In genomic region chr10:102715880-102716279, GRCh38 we compare ENCODE assay signal across 10 cellular contexts. TPM values are rescaled to one million over a fixed set of nuclear protein-coding genes. Genes with fewer than 3 reads are reported as not detected.
DNase-seq lines count a peak whose midpoint lies in the region; ATAC-seq lines count a peak whose summit lies in the region.
"Had no signal": no experiment of that assay in that cellular context is flagged by ENCODE, and none has a peak within 500 bp of the region (broad histone marks: within the 10 kb centered on the region; RNA-seq: fewer than 3 reads in every experiment).

No MANE protein-coding gene starts in this region.

- peaks cover 5% of the 10 kb centered on the region for H3K36me3 ChIP-seq in iPS-18a (ENCODE audit: control insufficient read depth, low read depth, low read length)
- H3K36me3 ChIP-seq: ovary had no signal

- peak overlapping the region; percentile 93 for H3K4me3 Mint-ChIP-seq in stimulated activated naive CD8-positive, alpha-beta T cell treated with anti-CD3 and anti-CD28 coated beads, Interleukin-15, Interleukin-2, amounts not matched to agents 100 ng/mL and 50 ng/mL, for 24 hours
- H3K4me3 Mint-ChIP-seq in T-cell, result peak overlapping the region; percentile 37 to 97 (median 61)

- H3K9ac ChIP-seq in iPS-18a (ENCODE audit: low read length), result no peak overlapping the region

- H3K27me3 Mint-ChIP-seq in stimulated activated naive CD8-positive, alpha-beta T cell treated with anti-CD3 and anti-CD28 coated beads, Interleukin-15, Interleukin-2, amounts not matched to agents 100 ng/mL and 50 ng/mL, for 24 hours, result no peaks in the 10 kb centered on the region
- H3K27me3 Mint-ChIP-seq in T-cell, result no peaks in the 10 kb centered on the region

- no peak for DNase-seq in stimulated activated naive CD8-positive, alpha-beta T cell treated with anti-CD3 and anti-CD28 coated beads, Interleukin-15, Interleukin-2, amounts not matched to agents 100 U/mL and 50 U/mL, for 24 hours
- no peak for DNase-seq in T-cell
- no peak for DNase-seq in NCI-H446 (lab: John Stamatoyannopoulos, UW)
- DNase-seq in NCI-H1694 (lab: John Stamatoyannopoulos, UW), result no peak
- DNase-seq in NCI-H1105 treated with DMSO at 0.1 percent for 48 hours (lab: John Stamatoyannopoulos, UW), result no peak
- no peak for DNase-seq in NCI-H774 (lab: John Stamatoyannopoulos, UW)
- DNase-seq: ovary had no signal

- no peak for ATAC-seq in stimulated activated naive CD8-positive, alpha-beta T cell treated with anti-CD3 and anti-CD28 coated beads, Interleukin-15, Interleukin-2, amounts not matched to agents 100 U/mL and 50 U/mL, for 24 hours
- no peak for ATAC-seq in T-cell (replicated peaks in 1 of 4)

- peaks cover 12% of the 10 kb centered on the region for H3K4me1 ChIP-seq in iPS-18a (ENCODE audit: control insufficient read depth, low read depth, low read length)

- peak overlapping the region; percentile 97 for H3K4me3 ChIP-seq in iPS-18a (ENCODE audit: low read length)

- no peak overlapping the region for H3K27ac ChIP-seq in iPS-18a (ENCODE audit: low read length)
- H3K27ac ChIP-seq: SK-N-MC had no signal

- H3K27me3 ChIP-seq in iPS-18a (ENCODE audit: control insufficient read depth, insufficient read depth, low read length), result no peaks in the 10 kb centered on the region
- H3K27me3 ChIP-seq: ovary had no signal

- H3K9me3 ChIP-seq in iPS-18a (ENCODE audit: control insufficient read depth, low read depth, low read length), result no peaks in the 10 kb centered on the region
- H3K9me3 ChIP-seq: ovary had no signal

- POLR2A ChIA-PET in T-cell (lab: Charles Lee), result interaction anchor here in 1 of 2 donors (0.7 kb wide), 1 partner anchor 24 kb away, joined by 6 read pairs; no protein-coding TSS in a partner anchor

- H3K36me3 Mint-ChIP-seq in stimulated activated naive CD8-positive, alpha-beta T cell treated with anti-CD3 and anti-CD28 coated beads, Interleukin-15, Interleukin-2, amounts not matched to agents 100 ng/mL and 50 ng/mL, for 24 hours (ENCODE audit: low read depth), result peaks cover 40% of the 10 kb centered on the region
- peaks cover 16% of the 10 kb centered on the region for H3K36me3 Mint-ChIP-seq in T-cell

- no peaks in the 10 kb centered on the region for H3K9me3 Mint-ChIP-seq in stimulated activated naive CD8-positive, alpha-beta T cell treated with anti-CD3 and anti-CD28 coated beads, Interleukin-15, Interleukin-2, amounts not matched to agents 100 ng/mL and 50 ng/mL, for 24 hours
- H3K9me3 Mint-ChIP-seq in T-cell, result no peaks in the 10 kb centered on the region

- CTCF ChIA-PET in T-cell (lab: Charles Lee), result interaction anchor here in 1 of 2 donors (0.6 to 0.7 kb wide), 4 partner anchors 50 to 97 kb away, joined by 3 to 9 read pairs (median 4); no protein-coding TSS in a partner anchor

- H3K4me1 Mint-ChIP-seq in stimulated activated naive CD8-positive, alpha-beta T cell treated with anti-CD3 and anti-CD28 coated beads, Interleukin-15, Interleukin-2, amounts not matched to agents 100 ng/mL and 50 ng/mL, for 24 hours (ENCODE audit: low read depth), result peaks cover 72% of the 10 kb centered on the region
- peaks cover 47 to 62% (median 47%) of the 10 kb centered on the region in 3 donors for H3K4me1 Mint-ChIP-seq in T-cell

- H3K27ac Mint-ChIP-seq in stimulated activated naive CD8-positive, alpha-beta T cell treated with anti-CD3 and anti-CD28 coated beads, Interleukin-15, Interleukin-2, amounts not matched to agents 100 ng/mL and 50 ng/mL, for 24 hours, result peak overlapping the region; percentile 70
- peak overlapping the region in 1 of 2 donors; percentile 68 for H3K27ac Mint-ChIP-seq in T-cell

RNA-seq across cellular contexts. Expression of gene SFXN2, which starts 1.4 kb away (rescaled TPM):
- total RNA-seq in T-cell, result 10 to 100 TPM in 4 of 5 donors, 1 to 10 TPM in 1; 9.2 to 32.6 (median 22.6) TPM

RNA-seq across cellular contexts. Expression of gene ARL3, which starts 1.7 kb away (rescaled TPM):
- total RNA-seq in T-cell, result 1 to 10 TPM; 2.7 to 5.0 (median 3.5) TPM

RNA-seq across cellular contexts. Expression of gene WBP1L, which starts 27.9 kb away (rescaled TPM):
- total RNA-seq in T-cell, result 10 to 100 TPM; 20.0 to 38.5 (median 33.0) TPM
